In genomic region chr1:167487614-167488013, GRCh38 we compare ENCODE assay signal across 29 cellular contexts. TPM values are rescaled to one million over a fixed set of nuclear protein-coding genes. Genes with fewer than 3 reads are reported as not detected.
DNase-seq lines count a peak whose midpoint lies in the region; ATAC-seq lines count a peak whose summit lies in the region.
"Had no signal": no experiment of that assay in that cellular context is flagged by ENCODE, and none has a peak within 500 bp of the region (broad histone marks: within the 10 kb centered on the region; RNA-seq: fewer than 3 reads in every experiment).

No MANE protein-coding gene starts in this region.

- peak overlapping the region; percentile 97 for H2BK15ac ChIP-seq in neuronal stem cell (ENCODE audit: low read length)

- H3K4me3 Mint-ChIP-seq in activated CD8-positive, alpha-beta memory T cell treated with anti-CD3 and anti-CD28 coated beads, Interleukin-2, amount 10 ng/mL, durations not matched to agents 7 days and 5 days = no peak overlapping the region
- H3K4me3 Mint-ChIP-seq in T-helper 17 cell = peak overlapping the region; percentile 86
- no peak overlapping the region for H3K4me3 Mint-ChIP-seq in central memory CD8-positive, alpha-beta T cell
- H3K4me3 Mint-ChIP-seq: mesothelial cell of epicardium; stimulated activated memory B cell treated with anti-CD40 and anti-IgM and Interleukin-4, amounts not matched to agents 10 μg/mL and 1 μg/mL and 100 μg/mL, for 72 hours had no signal

- CTCF ChIA-PET in activated CD8-positive, alpha-beta memory T cell treated with anti-CD3 and anti-CD28 coated beads, Interleukin-2, amount 10 ng/mL, durations not matched to agents 7 days and 5 days (lab: Charles Lee) = interaction anchor here (0.9 to 3.4 kb wide), 4 partner anchors 11 to 53 kb away, joined by 3 to 16 read pairs (median 3); no protein-coding TSS in a partner anchor

- no peaks in the 10 kb centered on the region for H3K27me3 ChIP-seq in neuronal stem cell (ENCODE audit: control insufficient read depth in 3 of 3, insufficient read depth in 3 of 3, low read depth in 1 of 3, low read length in 3 of 3)
- H3K27me3 ChIP-seq: sigmoid colon, SJCRH30 had no signal

- H3K23ac ChIP-seq in neuronal stem cell (ENCODE audit: low read depth, low read length, poor library complexity) = no peak overlapping the region

- peak overlapping the region; percentile 10 for H2BK120ac ChIP-seq in neuronal stem cell (ENCODE audit: low read depth, low read length)

- no peaks in the 10 kb centered on the region for H3K9me3 Mint-ChIP-seq in activated CD8-positive, alpha-beta memory T cell treated with anti-CD3 and anti-CD28 coated beads, Interleukin-2, amount 10 ng/mL, durations not matched to agents 7 days and 5 days (ENCODE audit: low read depth)
- no peaks in the 10 kb centered on the region for H3K9me3 Mint-ChIP-seq in central memory CD8-positive, alpha-beta T cell
- H3K9me3 Mint-ChIP-seq: mesothelial cell of epicardium; stimulated activated memory B cell treated with anti-CD40 and anti-IgM and Interleukin-4, amounts not matched to agents 10 μg/mL and 1 μg/mL and 100 μg/mL, for 72 hours had no signal

- peak overlapping the region; percentile 80 for H4K91ac ChIP-seq in neuronal stem cell (ENCODE audit: low read depth, low read length, poor library complexity)

- no peak overlapping the region for H2BK5ac ChIP-seq in neuronal stem cell (ENCODE audit: low read length)

- WGBS in neuronal stem cell (ENCODE audit: extremely low coverage in 2 of 2, insufficient read length in 2 of 2, insufficient replicate concordance in 1 of 2), 2 donors = no CpG with 5 or more reads among the region's 3 CpGs

- H3K9me3 ChIP-seq in T-helper 17 cell (ENCODE audit: control insufficient read depth, low read length, poor library complexity, severe bottlenecking) (no peaks in the 10 kb centered on the region), neuronal stem cell (replicated peaks in 1 of 2; ENCODE audit: control insufficient read depth in 2 of 2, insufficient read depth in 1 of 2, low read depth in 1 of 2, low read length in 2 of 2) (peaks cover 0 to 2% of the 10 kb centered on the region in 2 donors)
- H3K9me3 ChIP-seq: A549, prostate gland, sigmoid colon, SJCRH30 had no signal

- H4K8ac ChIP-seq in neuronal stem cell (ENCODE audit: low read depth, low read length) = no peak overlapping the region

- peak overlapping the region; percentile 23 for H3K27ac ChIP-seq in neuronal stem cell (replicated peaks; ENCODE audit: low read length)
- H3K27ac ChIP-seq: A549, HL-60, prostate gland, sigmoid colon, SJCRH30 had no signal

- H2BK12ac ChIP-seq in neuronal stem cell (ENCODE audit: low read length) = peak overlapping the region; percentile 67

- peak overlapping the region; percentile 82 for H2AK5ac ChIP-seq in neuronal stem cell (ENCODE audit: low read depth, low read length)

- H3K18ac ChIP-seq in neuronal stem cell (ENCODE audit: low read length) = peak overlapping the region; percentile 73

- no peaks in the 10 kb centered on the region for H3K79me1 ChIP-seq in neuronal stem cell (ENCODE audit: low read depth, low read length)

- H3K4me1 ChIP-seq in neuronal stem cell (ENCODE audit: control insufficient read depth in 2 of 2, insufficient read depth in 1 of 2, low read depth in 1 of 2, low read length in 2 of 2) = peaks cover 33 to 35% of the 10 kb centered on the region in 2 donors
- H3K4me1 ChIP-seq: A549, prostate gland, sigmoid colon had no signal

- no peak for DNase-seq in activated CD8-positive, alpha-beta memory T cell treated with anti-CD3 and anti-CD28 coated beads, Interleukin-2, amount 10 ng/mL, durations not matched to agents 7 days and 5 days
- no peak for DNase-seq in activated CD8-positive, alpha-beta memory T cell treated with anti-CD3 and anti-CD28 coated beads, Interleukin-2, amount 50 U/mL, for 4 hours
- DNase-seq in T-helper 17 cell = no peak
- no peak for DNase-seq in central memory CD8-positive, alpha-beta T cell (ENCODE audit: low spot score in 2 of 2)
- no peak for DNase-seq in neuronal stem cell (ENCODE audit: low spot score)
- no peak for DNase-seq in mucosa of gallbladder (ENCODE audit: low spot score)
- no peak for DNase-seq in ureter (ENCODE audit: low spot score)
- no peak for DNase-seq in nucleus accumbens (lab: John Stamatoyannopoulos, UW)
- DNase-seq: AML-193; DMS53; Karpas-422; left ventricle myocardium superior; NCI-H1417 treated with DMSO at 0.1 percent for 48 hours; NCI-H446; NCI-H82; sigmoid colon; SJCRH30; stimulated activated CD4-positive, alpha-beta T cell treated with anti-CD3 and anti-CD28 coated beads, Interleukin-4, amount 100 ng/mL, for 24 hours had no signal

- no peak overlapping the region for H3K4me2 ChIP-seq in neuronal stem cell (ENCODE audit: insufficient read depth, low read length, poor library complexity, severe bottlenecking)
- H3K4me2 ChIP-seq: A549 had no signal

- H3K27me3 Mint-ChIP-seq in activated CD8-positive, alpha-beta memory T cell treated with anti-CD3 and anti-CD28 coated beads, Interleukin-2, amount 10 ng/mL, durations not matched to agents 7 days and 5 days = no peaks in the 10 kb centered on the region
- H3K27me3 Mint-ChIP-seq in T-helper 17 cell = no peaks in the 10 kb centered on the region
- H3K27me3 Mint-ChIP-seq in central memory CD8-positive, alpha-beta T cell = no peaks in the 10 kb centered on the region

- peaks cover 95% of the 10 kb centered on the region for H3K4me1 Mint-ChIP-seq in activated CD8-positive, alpha-beta memory T cell treated with anti-CD3 and anti-CD28 coated beads, Interleukin-2, amount 10 ng/mL, durations not matched to agents 7 days and 5 days
- peaks cover 71% of the 10 kb centered on the region for H3K4me1 Mint-ChIP-seq in T-helper 17 cell
- H3K4me1 Mint-ChIP-seq in central memory CD8-positive, alpha-beta T cell = peaks cover 94% of the 10 kb centered on the region
- H3K4me1 Mint-ChIP-seq: stimulated activated memory B cell treated with anti-CD40 and anti-IgM and Interleukin-4, amounts not matched to agents 10 μg/mL and 1 μg/mL and 100 μg/mL, for 72 hours had no signal

- H3K14ac ChIP-seq in neuronal stem cell (ENCODE audit: low read length) = no peak overlapping the region

- ATAC-seq in activated CD8-positive, alpha-beta memory T cell treated with anti-CD3 and anti-CD28 coated beads, Interleukin-2, amount 10 ng/mL, durations not matched to agents 7 days and 5 days = no peak
- no peak for ATAC-seq in T-helper 17 cell
- no peak for ATAC-seq in central memory CD8-positive, alpha-beta T cell (replicated peaks; ENCODE audit: extremely low read depth, poor library complexity, severe bottlenecking)
- ATAC-seq: A549; activated CD4-positive, CD25-positive, alpha-beta regulatory T cell treated with anti-CD3 and anti-CD28 coated beads, Interleukin-2, amount 50 U/mL, for 24 hours; left ventricle myocardium superior; stimulated activated memory B cell treated with anti-CD40 and anti-IgM and Interleukin-4, amounts not matched to agents 10 μg/mL and 1 μg/mL and 100 μg/mL, for 72 hours had no signal

- peak overlapping the region; percentile 75 for H3K27ac Mint-ChIP-seq in activated CD8-positive, alpha-beta memory T cell treated with anti-CD3 and anti-CD28 coated beads, Interleukin-2, amount 10 ng/mL, durations not matched to agents 7 days and 5 days
- peak overlapping the region; percentile 98 for H3K27ac Mint-ChIP-seq in T-helper 17 cell
- H3K27ac Mint-ChIP-seq in central memory CD8-positive, alpha-beta T cell (ENCODE audit: low read depth) = peak overlapping the region; percentile 92
- H3K27ac Mint-ChIP-seq: mesothelial cell of epicardium; stimulated activated memory B cell treated with anti-CD40 and anti-IgM and Interleukin-4, amounts not matched to agents 10 μg/mL and 1 μg/mL and 100 μg/mL, for 72 hours had no signal

- no peak overlapping the region for H2AFZ ChIP-seq in neuronal stem cell (ENCODE audit: low read length)

- H3K36me3 Mint-ChIP-seq in activated CD8-positive, alpha-beta memory T cell treated with anti-CD3 and anti-CD28 coated beads, Interleukin-2, amount 10 ng/mL, durations not matched to agents 7 days and 5 days = peaks cover 46% of the 10 kb centered on the region
- H3K36me3 Mint-ChIP-seq in T-helper 17 cell (ENCODE audit: low read depth) = peaks cover 5% of the 10 kb centered on the region
- H3K36me3 Mint-ChIP-seq in central memory CD8-positive, alpha-beta T cell (ENCODE audit: insufficient read depth) = peaks cover 41% of the 10 kb centered on the region
- H3K36me3 Mint-ChIP-seq: brain; mesothelial cell of epicardium; stimulated activated memory B cell treated with anti-CD40 and anti-IgM and Interleukin-4, amounts not matched to agents 10 μg/mL and 1 μg/mL and 100 μg/mL, for 72 hours had no signal

- H3K4me3 ChIP-seq in neuronal stem cell (ENCODE audit: low read length in 2 of 2) = no peak overlapping the region
- H3K4me3 ChIP-seq: A549, prostate gland, sigmoid colon, SJCRH30 had no signal

- no peaks in the 10 kb centered on the region for H3K36me3 ChIP-seq in neuronal stem cell (replicated peaks in 1 of 2; ENCODE audit: control insufficient read depth in 2 of 2, insufficient read depth in 2 of 2, low read length in 2 of 2)
- H3K36me3 ChIP-seq: prostate gland, sigmoid colon, SJCRH30 had no signal

- H3K4ac ChIP-seq in neuronal stem cell (ENCODE audit: low read length) = peak overlapping the region; percentile 97

- H3K9ac ChIP-seq in neuronal stem cell (ENCODE audit: low read depth, low read length, poor library complexity) = no peak overlapping the region

RNA-seq across cellular contexts. Expression of gene CD247, which starts 30.7 kb away (rescaled TPM):
- 100 to 1,000 TPM; 190 to 197 TPM for total RNA-seq in activated CD8-positive, alpha-beta memory T cell treated with anti-CD3 and anti-CD28 coated beads, Interleukin-2, amount 10 ng/mL, durations not matched to agents 7 days and 5 days
- 100 to 1,000 TPM; 265 to 295 TPM for total RNA-seq in T-helper 17 cell
- 1.5 TPM for polyA plus RNA-seq in neuronal stem cell (2013, experiment 1 of 2)
- polyA plus RNA-seq in neuronal stem cell (2013, experiment 2 of 2) = 1.5 TPM
- 5.2 TPM for total RNA-seq in mucosa of gallbladder
- total RNA-seq in ureter = 4.7 TPM
- total RNA-seq: chondrocyte, glomerular endothelial cell, RPMI7951 had no signal
- polyA plus RNA-seq: neural cell had no signal

Comparison
In these comparisons a context has a peak if more than half of its experiments do, and no peak if none do; other contexts are left out.
1. RNA of gene CD247, which starts 30.7 kb away (total RNA-seq): 265 to 295 TPM in T-helper 17 cell and 190 to 197 TPM in activated CD8-positive, alpha-beta memory T cell treated with anti-CD3 and anti-CD28 coated beads, Interleukin-2, amount 10 ng/mL, durations not matched to agents 7 days and 5 days; 5.2 TPM in mucosa of gallbladder (single experiment) and 4.7 TPM in ureter (single experiment); every median in the first group is over 10 times any median in the second.
2. Peak in every context shown above with its lines, with median percentiles within 50 percentile points of each other: H3K27ac Mint-ChIP-seq.